ENCODE assay signal across 8 cellular contexts in genomic region chr19:48965033-48965805, GRCh38. TPM values are rescaled to one million over a fixed set of nuclear protein-coding genes. Genes with fewer than 3 reads are reported as not detected.
DNase-seq lines count a peak whose midpoint lies in the region; ATAC-seq and TF ChIP-seq lines count a peak whose summit lies in the region.

Gene FTL (plus strand): TSS chr19:48965309. CDS start chr19:48965508, 199 bp downstream.

- peaks cover 62 to 86% (median 73%) of the 10 kb centered on the region in 10 experiments for H3K4me1 ChIP-seq in BLaER1 treated with 17β-estradiol and CSF1 and Interleukin-3, amounts not matched to agents 10 nM and 100 nM
- H3K4me1 ChIP-seq in left lung: peaks cover 13 to 78% of the 10 kb centered on the region in 2 donors

- H3K27me3 ChIP-seq in BLaER1 treated with 17β-estradiol and CSF1 and Interleukin-3, amounts not matched to agents 10 nM and 100 nM: no peaks in the 10 kb centered on the region
- H3K27me3 ChIP-seq in left lung: no peaks in the 10 kb centered on the region

- peaks cover 35 to 59% (median 50%) of the 10 kb centered on the region in 11 experiments for H3K36me3 ChIP-seq in BLaER1 treated with 17β-estradiol and CSF1 and Interleukin-3, amounts not matched to agents 10 nM and 100 nM
- H3K36me3 ChIP-seq in left lung: peaks cover 2 to 53% of the 10 kb centered on the region in 2 donors

- no peak for TF ChIP-seq CTCF in left lung (IDR thresholded peaks at IDR 0.05)

- peak within 1 kb of the TSS; percentile 91 to 99 (median 96) for H3K27ac ChIP-seq in BLaER1 treated with 17β-estradiol and CSF1 and Interleukin-3, amounts not matched to agents 10 nM and 100 nM
- H3K27ac ChIP-seq in left lung: peak within 1 kb of the TSS; percentile 96 to 97

- DNase-seq in NCI-H748 (lab: John Stamatoyannopoulos, UW; ENCODE audit: unreplicated experiment) (peak; percentile 98), dedifferentiated amniotic fluid mesenchymal stem cell (ENCODE audit: extremely low spot score) (peak; percentile 91), left lung (peak; percentile 99)
- peak; percentile 72 to 87 for DNase-seq in activated CD4-positive, alpha-beta T cell treated with anti-CD3 and anti-CD28 coated beads, Interleukin-2, amount 50 U/mL, for 24 hours (ENCODE audit: low read depth in 1 of 2, low spot score in 1 of 2)
- DNase-seq in stimulated activated CD4-positive, alpha-beta T cell treated with anti-CD3 and anti-CD28 coated beads, Interleukin-2, amount 100 ng/mL, for 4 hours (ENCODE audit: low read depth): peak; percentile 82

- H4K20me1 ChIP-seq in BLaER1 treated with 17β-estradiol and CSF1 and Interleukin-3, amounts not matched to agents 10 nM and 100 nM: peaks cover 23 to 51% (median 40%) of the 10 kb centered on the region in 11 experiments; a peak in 21 of 22 replicates

- H3K9me3 ChIP-seq in BLaER1 treated with 17β-estradiol and CSF1 and Interleukin-3, amounts not matched to agents 10 nM and 100 nM (replicated peaks in 1 of 11): no peaks in the 10 kb centered on the region
- no peaks in the 10 kb centered on the region for H3K9me3 ChIP-seq in left lung

- H3K4me2 ChIP-seq in BLaER1 treated with 17β-estradiol and CSF1 and Interleukin-3, amounts not matched to agents 10 nM and 100 nM: peak within 1 kb of the TSS; percentile 88 to 98 (median 96)

- H3K4me3 ChIP-seq in BLaER1 treated with 17β-estradiol and CSF1 and Interleukin-3, amounts not matched to agents 10 nM and 100 nM: peak within 1 kb of the TSS; percentile 75 to 97 (median 88)
- peak within 1 kb of the TSS; percentile 90 to 92 for H3K4me3 ChIP-seq in left lung

- ATAC-seq in GM19351 (IDR thresholded peaks at IDR 0.05; ENCODE audit: unreplicated experiment) (peak; percentile 46), HG03521 (IDR thresholded peaks at IDR 0.05; ENCODE audit: unreplicated experiment) (peak; percentile 55), left lung (peak; percentile 79)

- H3K9ac ChIP-seq in BLaER1 treated with 17β-estradiol and CSF1 and Interleukin-3, amounts not matched to agents 10 nM and 100 nM: peak within 1 kb of the TSS; percentile 90 to 99 (median 96)

- intact Hi-C loops in left lung (cut with DNase I): no loop called here

RNA-seq across cellular contexts. Expression of gene FTL, which starts in this region (rescaled TPM):
- total RNA-seq in left lung: 1,000 to 10,000 TPM; 8,739 to 9,329 TPM

Comparison
In these comparisons a context has a peak if more than half of its experiments do, and no peak if none do; other contexts are left out.
1. Peak in every context shown above with its lines: DNase-seq, ATAC-seq, H3K4me3 ChIP-seq and H3K27ac ChIP-seq.